In the genomic region with DNA sequence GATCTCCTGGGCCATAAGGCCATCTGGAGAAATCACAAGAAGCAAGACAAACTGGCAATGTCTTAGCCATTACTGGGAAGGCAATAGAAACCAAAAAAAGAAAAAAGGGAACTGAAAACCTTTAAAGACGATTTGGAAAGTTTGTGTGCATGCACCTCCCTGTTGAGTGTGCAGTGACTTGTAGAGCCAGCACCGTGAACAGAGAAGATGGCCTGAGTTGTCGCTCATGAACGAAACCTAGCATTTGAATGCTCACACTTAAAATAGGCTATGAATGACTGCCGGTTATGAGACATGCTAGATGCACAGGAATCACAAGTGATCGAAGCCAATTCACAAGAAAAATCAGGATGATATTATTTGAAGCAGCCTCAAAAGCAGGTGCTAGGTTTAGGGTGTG, we compare ENCODE assay signal across 13 cellular contexts.
DNase-seq lines count a peak whose midpoint lies in the region; ATAC-seq and TF ChIP-seq lines count a peak whose summit lies in the region.
"Had no signal": no experiment of that assay in that cellular context is flagged by ENCODE, and none has a peak within 500 bp of the region (broad histone marks: within the 10 kb centered on the region; RNA-seq: fewer than 3 reads in every experiment).

No MANE protein-coding gene starts in this region.

- H3K36me3 Mint-ChIP-seq in activated CD4-positive, alpha-beta T cell treated with anti-CD3 and anti-CD28 coated beads for 36 hours (ENCODE audit: low read depth), result no peaks in the 10 kb centered on the region
- H3K36me3 Mint-ChIP-seq: CD8-positive, alpha-beta memory T cell had no signal

- POLR2A ChIA-PET in activated CD4-positive, alpha-beta T cell treated with anti-CD3 and anti-CD28 coated beads for 36 hours (lab: Charles Lee), result no interaction called here

- H3K4me3 ChIP-seq in breast epithelium, result no peak overlapping the region

- peaks cover 22% of the 10 kb centered on the region for H3K4me1 Mint-ChIP-seq in activated CD4-positive, alpha-beta T cell treated with anti-CD3 and anti-CD28 coated beads for 36 hours

- H3K9me3 Mint-ChIP-seq in activated CD4-positive, alpha-beta T cell treated with anti-CD3 and anti-CD28 coated beads for 36 hours (ENCODE audit: low read depth), result peaks cover 4% of the 10 kb centered on the region
- H3K9me3 Mint-ChIP-seq: CD8-positive, alpha-beta memory T cell; naive thymus-derived CD8-positive, alpha-beta T cell had no signal

- in situ Hi-C loops in GM13977 (cut with MboI; ENCODE audit: low pct_unique_long_range_greater_than_20kb, low sequenced_read_pairs, unreplicated experiment), result no loop called here

- H3K4me3 Mint-ChIP-seq in activated CD4-positive, alpha-beta T cell treated with anti-CD3 and anti-CD28 coated beads for 36 hours, result no peak overlapping the region
- H3K4me3 Mint-ChIP-seq: CD8-positive, alpha-beta memory T cell; naive thymus-derived CD8-positive, alpha-beta T cell had no signal

- no peaks in the 10 kb centered on the region for H3K9me3 ChIP-seq in breast epithelium

- H3K27me3 Mint-ChIP-seq in activated CD4-positive, alpha-beta T cell treated with anti-CD3 and anti-CD28 coated beads for 36 hours, result peaks cover 6% of the 10 kb centered on the region

- TF ChIP-seq CTCF in GM13977 (IDR thresholded peaks at IDR 0.05; ENCODE audit: extremely low read depth, insufficient read depth, missing control alignments) (no peak), breast epithelium (IDR thresholded peaks at IDR 0.05) (no peak)

- no peaks in the 10 kb centered on the region for H3K27me3 ChIP-seq in breast epithelium

- H3K36me3 ChIP-seq in breast epithelium, result no peaks in the 10 kb centered on the region

- H3K4me1 ChIP-seq in breast epithelium, result no peaks in the 10 kb centered on the region

- peak; percentile 76 for DNase-seq in GM13977 (ENCODE audit: low spot score)
- peak; percentile 57 for DNase-seq in SKM-1 treated with dmso at 0.1 percent for 144 hours (lab: John Stamatoyannopoulos, UW; ENCODE audit: unreplicated experiment)
- DNase-seq in breast epithelium (ENCODE audit: low spot score in 2 of 2), result no peak
- DNase-seq in stimulated activated CD4-positive, alpha-beta T cell treated with anti-CD3 and anti-CD28 coated beads, Interleukin-12 subunit alpha, Interleukin-12 subunit beta, amount 100 ng/mL, for 4 hours, result no peak
- no peak for DNase-seq in activated CD4-positive, alpha-beta T cell treated with anti-CD3 and anti-CD28 coated beads for 36 hours
- DNase-seq in stimulated activated CD4-positive, alpha-beta T cell treated with anti-CD3 and anti-CD28 coated beads, Interleukin-2, amount 100 ng/mL, for 24 hours, result no peak
- DNase-seq: activated CD4-positive, alpha-beta T cell treated with anti-CD3 and anti-CD28 coated beads for 1 hour; CD8-positive, alpha-beta memory T cell; foreskin fibroblast; NCI-H524 treated with DMSO at 0.1 percent for 48 hours had no signal

- H3K27ac ChIP-seq in breast epithelium, result no peak overlapping the region

- no peak for TF ChIP-seq POLR2A in breast epithelium (IDR thresholded peaks at IDR 0.05)

- no peak overlapping the region for H3K27ac Mint-ChIP-seq in activated CD4-positive, alpha-beta T cell treated with anti-CD3 and anti-CD28 coated beads for 36 hours
- H3K27ac Mint-ChIP-seq: CD8-positive, alpha-beta memory T cell; naive thymus-derived CD8-positive, alpha-beta T cell had no signal

- CTCF ChIA-PET in activated CD4-positive, alpha-beta T cell treated with anti-CD3 and anti-CD28 coated beads for 36 hours (lab: Charles Lee), result no interaction called here

- intact Hi-C loops in breast epithelium (cut with DNase I; ENCODE audit: low total_unique reads), result no loop called here
- intact Hi-C loops in activated CD4-positive, alpha-beta T cell treated with anti-CD3 and anti-CD28 coated beads for 36 hours (cut with DNase I, micrococcal nuclease), result no loop called here

- ATAC-seq in GM21390 (IDR thresholded peaks at IDR 0.05; ENCODE audit: unreplicated experiment) (peak; percentile 84), HG03139 (IDR thresholded peaks at IDR 0.05; ENCODE audit: unreplicated experiment) (peak; percentile 83)
- no peak for ATAC-seq in activated CD4-positive, alpha-beta T cell treated with anti-CD3 and anti-CD28 coated beads for 36 hours

Comparison
In these comparisons a context has a peak if more than half of its experiments do, and no peak if none do; other contexts are left out.
1. DNase-seq: peak in GM13977 (single experiment) and SKM-1 treated with dmso at 0.1 percent for 144 hours (single experiment); none in breast epithelium (0 of 2), stimulated activated CD4-positive, alpha-beta T cell treated with anti-CD3 and anti-CD28 coated beads, Interleukin-12 subunit alpha, Interleukin-12 subunit beta, amount 100 ng/mL, for 4 hours (single experiment), activated CD4-positive, alpha-beta T cell treated with anti-CD3 and anti-CD28 coated beads for 36 hours (single experiment) and stimulated activated CD4-positive, alpha-beta T cell treated with anti-CD3 and anti-CD28 coated beads, Interleukin-2, amount 100 ng/mL, for 24 hours (0 of 2).